ENCODE assay signal across 8 cellular contexts in the genomic region with DNA sequence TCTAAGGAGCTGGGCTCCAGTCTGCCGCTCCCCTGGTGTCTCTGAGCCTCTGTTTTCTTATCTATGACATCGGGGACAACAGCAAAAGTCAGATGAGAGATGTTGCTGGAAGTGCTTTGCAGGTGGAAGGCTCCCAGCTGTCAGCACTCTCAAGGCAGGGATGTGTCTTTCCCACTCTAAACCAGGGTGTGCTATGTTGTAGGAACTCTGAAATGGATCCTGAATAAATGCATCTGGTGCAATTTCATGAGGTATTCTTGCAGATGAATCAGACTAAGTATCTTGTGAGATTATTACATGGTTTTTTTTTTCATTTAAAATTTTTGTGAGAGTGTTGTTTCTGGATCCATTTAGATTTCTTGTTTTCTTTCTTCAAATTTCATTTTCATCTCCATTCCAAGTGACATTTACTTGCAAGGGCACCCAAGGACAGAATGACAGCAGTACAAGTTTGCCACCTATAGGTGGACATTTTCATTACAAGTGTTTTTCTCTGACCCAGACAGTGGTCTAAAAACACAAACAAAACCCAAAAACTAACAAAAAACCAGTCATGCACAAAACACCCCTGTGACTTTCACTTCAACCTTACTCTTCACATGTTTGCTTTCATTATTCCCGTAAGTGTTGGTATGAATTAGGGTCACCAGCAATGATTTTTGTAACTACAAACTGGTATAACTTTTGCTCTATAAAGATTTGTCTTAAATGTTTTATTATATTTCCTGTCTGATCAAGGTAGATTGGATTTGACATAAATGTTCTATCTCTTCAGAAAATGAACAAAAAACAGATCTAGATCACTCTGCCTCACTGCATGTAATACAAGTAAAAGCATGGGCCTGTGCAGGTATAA. TPM values are rescaled to one million over a fixed set of nuclear protein-coding genes. Genes with fewer than 3 reads are reported as not detected.
DNase-seq lines count a peak whose midpoint lies in the region; ATAC-seq, FAIRE-seq and TF ChIP-seq lines count a peak whose summit lies in the region.

No MANE protein-coding gene starts in this region.

- peaks cover 24% of the 10 kb centered on the region for H3K27me3 Mint-ChIP-seq in mesothelial cell of epicardium (ENCODE audit: low read depth)

- H3K36me3 ChIP-seq in bronchial epithelial cell (ENCODE audit: control insufficient read depth, insufficient read depth, low read length), result no peaks in the 10 kb centered on the region

- H3K4me1 Mint-ChIP-seq in mesothelial cell of epicardium, result no peaks in the 10 kb centered on the region

- peak; percentile 77 for FAIRE-seq in GM18507 (lab: Jason Lieb, UNC)
- no peak for FAIRE-seq in bronchial epithelial cell (lab: Jason Lieb, UNC)

- DNase-seq in AG20443 (ENCODE audit: low spot score) (peak; percentile 43), GM18507 (ENCODE audit: extremely low spot score, insufficient read length, low read depth) (no peak), NCI-H446 treated with DMSO at 0.1 percent for 48 hours (lab: John Stamatoyannopoulos, UW) (peak; percentile 6), bronchial epithelial cell (ENCODE audit: low read depth) (peak; percentile 50), mesothelial cell of epicardium (ENCODE audit: low spot score in 2 of 2, unreplicated experiment in 2 of 2) (no peak), NCI-H1930 (lab: John Stamatoyannopoulos, UW) (no peak)
- no peak for DNase-seq in effector CD8-positive, alpha-beta T cell (lab: John Stamatoyannopoulos, UW)

- TF ChIP-seq CTCF in bronchial epithelial cell (IDR thresholded peaks at IDR 0.05; ENCODE audit: insufficient read depth, low read length, severe bottlenecking) (peak; percentile 70), mesothelial cell of epicardium (IDR thresholded peaks at IDR 0.05; ENCODE audit: unreplicated experiment) (peak; percentile 81)

- no peak overlapping the region for H3K4me3 ChIP-seq in bronchial epithelial cell (ENCODE audit: low read depth, low read length)

- H3K27me3 ChIP-seq in bronchial epithelial cell (ENCODE audit: control insufficient read depth, insufficient read depth, low read length), result peaks cover 5% of the 10 kb centered on the region

- ATAC-seq in HG02884 (IDR thresholded peaks at IDR 0.05; ENCODE audit: unreplicated experiment), result peak; percentile 48

- H3K4me3 Mint-ChIP-seq in mesothelial cell of epicardium, result no peak overlapping the region

- no peak overlapping the region for H3K27ac Mint-ChIP-seq in mesothelial cell of epicardium

- H3K36me3 Mint-ChIP-seq in mesothelial cell of epicardium, result no peaks in the 10 kb centered on the region

- no peaks in the 10 kb centered on the region for H3K9me3 Mint-ChIP-seq in mesothelial cell of epicardium

RNA-seq across cellular contexts. Expression of a gene that starts 14.7 kb away (rescaled TPM):
- total RNA-seq in bronchial epithelial cell, result not detected in 2 replicates
- not detected in 3 replicates for total RNA-seq in mesothelial cell of epicardium

Comparison
In these comparisons a context has a peak if more than half of its experiments do, and no peak if none do; other contexts are left out.
1. DNase-seq: peak in AG20443 (single experiment), NCI-H446 treated with DMSO at 0.1 percent for 48 hours (single experiment) and bronchial epithelial cell (single experiment); none in GM18507 (single experiment), mesothelial cell of epicardium (0 of 2), NCI-H1930 (0 of 2) and effector CD8-positive, alpha-beta T cell (single experiment).